In the genomic region with DNA sequence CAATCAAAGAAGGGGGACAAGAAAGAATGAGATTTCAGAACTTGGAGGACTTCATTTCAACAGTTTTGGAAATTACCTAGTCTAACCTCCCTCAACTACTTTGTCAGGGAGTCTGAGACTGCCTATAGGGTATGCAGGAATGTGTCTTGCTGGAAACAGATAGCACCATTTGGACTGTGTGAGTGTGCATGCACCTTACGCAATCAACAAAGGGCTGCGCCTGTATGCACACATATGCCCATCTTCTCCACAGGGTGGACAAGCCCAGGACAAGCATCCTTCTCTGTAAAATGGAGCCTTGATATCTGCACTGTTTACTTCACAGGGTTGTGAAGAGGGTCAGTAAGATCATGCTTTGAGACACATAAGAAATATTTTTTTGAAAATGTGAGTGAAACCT, we compare ENCODE assay signal across 33 cellular contexts.
"Had no signal": no experiment of that assay in that cellular context is flagged by ENCODE, and none has a peak within 500 bp of the region (broad histone marks: within the 10 kb centered on the region; RNA-seq: fewer than 3 reads in every experiment).

No MANE protein-coding gene starts in this region.

- FAIRE-seq: astrocyte, bronchial epithelial cell had no signal

- H3K4me3 ChIP-seq: adrenal gland, ascending aorta, body of pancreas, breast epithelium, cardiac muscle cell had no signal

- H3K9me3 ChIP-seq: adrenal gland, ascending aorta, body of pancreas, breast epithelium had no signal

- H3K4me1 ChIP-seq: adrenal gland, ascending aorta, body of pancreas, breast epithelium had no signal

- H3K27ac ChIP-seq: adrenal gland, ascending aorta, body of pancreas, brain microvascular endothelial cell, breast epithelium, cardiac muscle cell had no signal

- ATAC-seq: activated naive CD4-positive, alpha-beta T cell treated with anti-CD3 and anti-CD28 coated beads, Interleukin-2, amount 50 U/mL, for 72 hours; activated naive CD8-positive, alpha-beta T cell treated with anti-CD3 and anti-CD28 coated beads, Interleukin-2, amount 50 U/mL, for 24 hours; activated T-cell treated with anti-CD3 and anti-CD28 coated beads, Interleukin-2, amount 50 U/mL, for 4 hours; activated T-cell treated with anti-CD3 and anti-CD28 coated beads, Interleukin-2, amount 50 U/mL, for 72 hours; activated T-helper 17 cell treated with anti-CD3 and anti-CD28 coated beads, Interleukin-2, amount 50 U/mL, for 72 hours; body of pancreas had no signal

- DNase-seq: activated effector memory CD4-positive, alpha-beta T cell treated with anti-CD3 and anti-CD28 coated beads, Interleukin-2, amount 50 U/mL, for 16 hours; activated effector memory CD4-positive, alpha-beta T cell treated with Interleukin-2 at 50 U/mL for 16 hours; activated gamma-delta T cell; activated gamma-delta T cell treated with Interleukin-2 at 50 U/mL for 16 hours; activated naive CD4-positive, alpha-beta T cell; activated naive CD4-positive, alpha-beta T cell treated with anti-CD3 and anti-CD28 coated beads for 36 hours; activated naive CD4-positive, alpha-beta T cell treated with anti-CD3 and anti-CD28 coated beads, Interleukin-2, amount 10 ng/mL, durations not matched to agents 7 days and 5 days; activated naive CD4-positive, alpha-beta T cell treated with anti-CD3 and anti-CD28 coated beads, Interleukin-2, amount 50 U/mL, for 16 hours; activated naive CD4-positive, alpha-beta T cell treated with Interleukin-2 at 50 U/mL for 16 hours; activated naive CD8-positive, alpha-beta T cell treated with anti-CD3 and anti-CD28 coated beads for 36 hours; activated naive CD8-positive, alpha-beta T cell treated with anti-CD3 and anti-CD28 coated beads, Interleukin-2, amount 10 ng/mL, durations not matched to agents 7 days and 5 days; activated naive CD8-positive, alpha-beta T cell treated with anti-CD3 and anti-CD28 coated beads, Interleukin-2, amount 50 U/mL, for 24 hours; activated T-cell treated with anti-CD3 and anti-CD28 coated beads, Interleukin-2, amount 50 U/mL, for 24 hours; activated T-cell treated with anti-CD3 and anti-CD28 coated beads, Interleukin-2, amount 50 U/mL, for 4 hours; activated T-cell treated with anti-CD3 and anti-CD28 coated beads, Interleukin-2, amount 50 U/mL, for 48 hours; activated T-cell treated with anti-CD3 and anti-CD28 coated beads, Interleukin-2, amount 50 U/mL, for 72 hours; adrenal gland; amniotic stem cell; amygdala; anterior cingulate cortex; aorta; body of pancreas; brain microvascular endothelial cell; caudate nucleus; central memory CD4-positive, alpha-beta T cell; cerebellar nuclear complex had no signal

- H3K27me3 ChIP-seq: adrenal gland, ascending aorta, body of pancreas, brain microvascular endothelial cell, breast epithelium, cardiac muscle cell had no signal

- H3K36me3 ChIP-seq: adrenal gland, ascending aorta, brain microvascular endothelial cell, breast epithelium, cardiac muscle cell had no signal
